Comparison of ENCODE assay signal across 26 cellular contexts in genomic region chr22:44823396-44823795, GRCh38.
"Had no signal": no experiment of that assay in that cellular context is flagged by ENCODE, and none has a peak within 500 bp of the region (broad histone marks: within the 10 kb centered on the region; RNA-seq: fewer than 3 reads in every experiment).

No MANE protein-coding gene starts in this region.

- DNase-seq: activated CD8-positive, alpha-beta memory T cell treated with anti-CD3 and anti-CD28 coated beads, Interleukin-2, amount 10 ng/mL, durations not matched to agents 7 days and 5 days; activated CD8-positive, alpha-beta T cell treated with anti-CD3 and anti-CD28 coated beads, Interleukin-2, amount 10 ng/mL, durations not matched to agents 7 days and 5 days; activated T-cell treated with anti-CD3 and anti-CD28 coated beads, Interleukin-2, amount 50 U/mL, for 48 hours; dermis blood vessel endothelial cell; effector CD4-positive, alpha-beta T cell; esophagus squamous epithelium; foreskin melanocyte; glutamatergic neuron; hippocampal formation; left ventricle myocardium inferior; nephron progenitor cell; stimulated activated CD4-positive, alpha-beta T cell treated with anti-CD3 and anti-CD28 coated beads, Interleukin-15, amount 100 ng/mL, for 24 hours; stimulated activated CD4-positive, alpha-beta T cell treated with anti-CD3 and anti-CD28 coated beads, Interleukin-2, amount 100 ng/mL, for 24 hours; stimulated activated naive B cell treated with anti-CD40 and anti-IgM and Interleukin-4, amounts not matched to agents 10 μg/mL and 1 μg/mL and 100 μg/mL, for 72 hours; T-helper 17 cell; T1000; transverse colon; uterus had no signal

- H3K4me2 ChIP-seq: smooth muscle cell had no signal

- H3K9me3 Mint-ChIP-seq: activated T-helper 2 cell treated with anti-CD3 and anti-CD28 coated beads, Interferon-gamma antibody, Interleukin-2, Interleukin-4, amounts not matched to agents 10 μg/mL and 5 μg/mL and 100 μg/mL, durations not matched to agents 14 hours and 24 hours and 36 hours; nephron progenitor cell; stimulated activated naive B cell treated with anti-CD40 and anti-IgM and Interleukin-4, amounts not matched to agents 10 μg/mL and 1 μg/mL and 100 μg/mL, for 72 hours had no signal

- H3K4me3 Mint-ChIP-seq: activated CD8-positive, alpha-beta memory T cell treated with anti-CD3 and anti-CD28 coated beads, Interleukin-2, amount 10 ng/mL, durations not matched to agents 7 days and 5 days; activated CD8-positive, alpha-beta T cell treated with anti-CD3 and anti-CD28 coated beads, Interleukin-2, amount 10 ng/mL, durations not matched to agents 7 days and 5 days; activated naive CD8-positive, alpha-beta T cell; nephron progenitor cell; stimulated activated naive B cell treated with anti-CD40 and anti-IgM and Interleukin-4, amounts not matched to agents 10 μg/mL and 1 μg/mL and 100 μg/mL, for 72 hours; T-helper 17 cell had no signal

- H3K36me3 ChIP-seq: esophagus squamous epithelium, left ventricle myocardium inferior, transverse colon, uterus had no signal

- H3K4me3 ChIP-seq: esophagus squamous epithelium, left ventricle myocardium inferior, mucosa of descending colon, pancreas, psoas muscle, SK-N-MC, smooth muscle cell, transverse colon, uterus had no signal

- H3K27ac Mint-ChIP-seq: activated CD8-positive, alpha-beta memory T cell treated with anti-CD3 and anti-CD28 coated beads, Interleukin-2, amount 10 ng/mL, durations not matched to agents 7 days and 5 days; activated CD8-positive, alpha-beta T cell treated with anti-CD3 and anti-CD28 coated beads, Interleukin-2, amount 10 ng/mL, durations not matched to agents 7 days and 5 days; activated naive CD8-positive, alpha-beta T cell; activated T-helper 2 cell treated with anti-CD3 and anti-CD28 coated beads, Interferon-gamma antibody, Interleukin-2, Interleukin-4, amounts not matched to agents 10 μg/mL and 5 μg/mL and 100 μg/mL, durations not matched to agents 14 hours and 24 hours and 36 hours; nephron progenitor cell; stimulated activated naive B cell treated with anti-CD40 and anti-IgM and Interleukin-4, amounts not matched to agents 10 μg/mL and 1 μg/mL and 100 μg/mL, for 72 hours; T-helper 17 cell had no signal

- H3K27ac ChIP-seq: epithelial cell of prostate, esophagus squamous epithelium, left ventricle myocardium inferior, pancreas, psoas muscle, SK-N-MC, transverse colon, uterus had no signal

- H3K4me1 Mint-ChIP-seq: activated CD8-positive, alpha-beta memory T cell treated with anti-CD3 and anti-CD28 coated beads, Interleukin-2, amount 10 ng/mL, durations not matched to agents 7 days and 5 days; stimulated activated naive B cell treated with anti-CD40 and anti-IgM and Interleukin-4, amounts not matched to agents 10 μg/mL and 1 μg/mL and 100 μg/mL, for 72 hours; T-helper 17 cell had no signal

- H3K27me3 ChIP-seq: pancreas, uterus had no signal

- H3K36me3 Mint-ChIP-seq: activated CD8-positive, alpha-beta memory T cell treated with anti-CD3 and anti-CD28 coated beads, Interleukin-2, amount 10 ng/mL, durations not matched to agents 7 days and 5 days; activated naive CD8-positive, alpha-beta T cell; stimulated activated naive B cell treated with anti-CD40 and anti-IgM and Interleukin-4, amounts not matched to agents 10 μg/mL and 1 μg/mL and 100 μg/mL, for 72 hours had no signal

- H3K4me1 ChIP-seq: left ventricle myocardium inferior, psoas muscle, uterus had no signal

- H3K9me3 ChIP-seq: esophagus squamous epithelium, left ventricle myocardium inferior, mucosa of descending colon, pancreas, psoas muscle, transverse colon, uterus had no signal

- ATAC-seq: activated CD8-positive, alpha-beta memory T cell treated with anti-CD3 and anti-CD28 coated beads, Interleukin-2, amount 10 ng/mL, durations not matched to agents 7 days and 5 days; activated CD8-positive, alpha-beta T cell treated with anti-CD3 and anti-CD28 coated beads, Interleukin-2, amount 10 ng/mL, durations not matched to agents 7 days and 5 days; mucosa of descending colon; pancreas; psoas muscle; stimulated activated naive B cell treated with anti-CD40 and anti-IgM and Interleukin-4, amounts not matched to agents 10 μg/mL and 1 μg/mL and 100 μg/mL, for 72 hours; T-helper 17 cell had no signal
